Comparison of ENCODE assay signal across 29 cellular contexts in genomic region chr15:63908281-63908680, GRCh38.
"Had no signal": no experiment of that assay in that cellular context is flagged by ENCODE, and none has a peak within 500 bp of the region (broad histone marks: within the 10 kb centered on the region; RNA-seq: fewer than 3 reads in every experiment).

No MANE protein-coding gene starts in this region.

- DNase-seq: activated CD4-positive, alpha-beta T cell treated with anti-CD3 and anti-CD28 coated beads for 48 hours; activated CD4-positive, alpha-beta T cell treated with anti-CD3 and anti-CD28 coated beads, Interleukin-2, amount 50 U/mL, for 4 hours; activated CD4-positive, CD25-positive, alpha-beta regulatory T cell treated with anti-CD3 and anti-CD28 coated beads, Interleukin-2, amount 50 U/mL, for 72 hours; activated CD8-positive, alpha-beta T cell treated with anti-CD3 and anti-CD28 coated beads, Interleukin-2, amount 10 ng/mL, durations not matched to agents 7 days and 5 days; activated effector memory CD4-positive, alpha-beta T cell treated with anti-CD3 and anti-CD28 coated beads, Interleukin-2, amount 50 U/mL, for 16 hours; activated naive CD4-positive, alpha-beta T cell treated with Interleukin-2 at 50 U/mL for 16 hours; activated naive CD8-positive, alpha-beta T cell treated with anti-CD3 and anti-CD28 coated beads, Interleukin-2, amount 50 U/mL, for 24 hours; activated T-cell treated with anti-CD3 and anti-CD28 coated beads, Interleukin-2, amount 50 U/mL, for 24 hours; amygdala; Kasumi-1; NCI-H1092; NCI-H1417; NCI-H1930; NCI-H2107; NCI-H2171 treated with DMSO at 0.1 percent for 48 hours; NCI-H510A; NCI-H526 treated with DMSO at 0.1 percent for 48 hours; NCI-H82; OCI-M1; RPMI8226; SHP77; T-helper 9 cell had no signal

- H3K27me3 Mint-ChIP-seq: activated naive CD8-positive, alpha-beta T cell treated with anti-CD3 and anti-CD28 coated beads, Interleukin-2, amount 50 U/mL, for 24 hours; activated T-cell treated with anti-CD3 and anti-CD28 coated beads, Interleukin-2, amount 50 U/mL, for 24 hours; central memory CD8-positive, alpha-beta T cell had no signal

- ATAC-seq: activated CD8-positive, alpha-beta T cell treated with anti-CD3 and anti-CD28 coated beads, Interleukin-2, amount 10 ng/mL, durations not matched to agents 7 days and 5 days; activated naive CD4-positive, alpha-beta T cell treated with anti-CD3 and anti-CD28 coated beads, Interleukin-2, amount 50 U/mL, for 72 hours; activated naive CD8-positive, alpha-beta T cell treated with anti-CD3 and anti-CD28 coated beads, Interleukin-2, amount 50 U/mL, for 24 hours; Panc1; WTC11 had no signal

- H3K36me3 Mint-ChIP-seq: activated naive CD4-positive, alpha-beta T cell treated with anti-CD3 and anti-CD28 coated beads, Interleukin-2, amount 50 U/mL, for 72 hours; brain; WTC11 had no signal

- H3K4me3 Mint-ChIP-seq: activated CD8-positive, alpha-beta T cell treated with anti-CD3 and anti-CD28 coated beads, Interleukin-2, amount 10 ng/mL, durations not matched to agents 7 days and 5 days; activated naive CD8-positive, alpha-beta T cell treated with anti-CD3 and anti-CD28 coated beads, Interleukin-2, amount 50 U/mL, for 24 hours; activated T-cell treated with anti-CD3 and anti-CD28 coated beads, Interleukin-2, amount 50 U/mL, for 24 hours; brain; central memory CD8-positive, alpha-beta T cell; T-helper 1 cell treated with Interleukin-12 subunit alpha and Interleukin-12 subunit beta and Interleukin-4 antibody, amounts not matched to agents 30 μg/mL and 1 μg/mL, for 36 hours; WTC11 had no signal

- FAIRE-seq: astrocyte had no signal

- H3K9me3 Mint-ChIP-seq: activated naive CD4-positive, alpha-beta T cell treated with anti-CD3 and anti-CD28 coated beads, Interleukin-2, amount 50 U/mL, for 72 hours; activated naive CD8-positive, alpha-beta T cell treated with anti-CD3 and anti-CD28 coated beads, Interleukin-2, amount 50 U/mL, for 24 hours; activated T-cell treated with anti-CD3 and anti-CD28 coated beads, Interleukin-2, amount 50 U/mL, for 24 hours; brain; central memory CD8-positive, alpha-beta T cell; T-helper 1 cell treated with Interleukin-12 subunit alpha and Interleukin-12 subunit beta and Interleukin-4 antibody, amounts not matched to agents 30 μg/mL and 1 μg/mL, for 36 hours; WTC11 had no signal

- H3K27ac Mint-ChIP-seq: activated CD8-positive, alpha-beta T cell treated with anti-CD3 and anti-CD28 coated beads, Interleukin-2, amount 10 ng/mL, durations not matched to agents 7 days and 5 days; activated naive CD4-positive, alpha-beta T cell treated with anti-CD3 and anti-CD28 coated beads, Interleukin-2, amount 50 U/mL, for 72 hours; activated naive CD8-positive, alpha-beta T cell treated with anti-CD3 and anti-CD28 coated beads, Interleukin-2, amount 50 U/mL, for 24 hours; activated T-cell treated with anti-CD3 and anti-CD28 coated beads, Interleukin-2, amount 50 U/mL, for 24 hours; brain; T-helper 1 cell treated with Interleukin-12 subunit alpha and Interleukin-12 subunit beta and Interleukin-4 antibody, amounts not matched to agents 30 μg/mL and 1 μg/mL, for 36 hours; WTC11 had no signal
